10 cellular contexts compared by ENCODE assay signal in genomic region chr12:9167345-9167744, GRCh38. TPM values are rescaled to one million over a fixed set of nuclear protein-coding genes. Genes with fewer than 3 reads are reported as not detected.
"Had no signal": no experiment of that assay in that cellular context is flagged by ENCODE, and none has a peak within 500 bp of the region (broad histone marks: within the 10 kb centered on the region; RNA-seq: fewer than 3 reads in every experiment).

No MANE protein-coding gene starts in this region.

RNA-seq across cellular contexts. Expression of gene PZP, which starts 40.9 kb away (rescaled TPM):
- total RNA-seq: cardiac muscle cell; chondrocyte; esophagus mucosa; kidney epithelial cell; lower leg skin; mesothelial cell of epicardium; natural killer cell treated with Interleukin-12 subunit alpha and Interleukin-12 subunit beta and Interleukin-15 and Interleukin-18, amount 100 ng/mL, for 72 hours; neural crest cell; thoracic aorta; vagina had no signal
